24 cellular contexts compared by ENCODE assay signal in the genomic region with DNA sequence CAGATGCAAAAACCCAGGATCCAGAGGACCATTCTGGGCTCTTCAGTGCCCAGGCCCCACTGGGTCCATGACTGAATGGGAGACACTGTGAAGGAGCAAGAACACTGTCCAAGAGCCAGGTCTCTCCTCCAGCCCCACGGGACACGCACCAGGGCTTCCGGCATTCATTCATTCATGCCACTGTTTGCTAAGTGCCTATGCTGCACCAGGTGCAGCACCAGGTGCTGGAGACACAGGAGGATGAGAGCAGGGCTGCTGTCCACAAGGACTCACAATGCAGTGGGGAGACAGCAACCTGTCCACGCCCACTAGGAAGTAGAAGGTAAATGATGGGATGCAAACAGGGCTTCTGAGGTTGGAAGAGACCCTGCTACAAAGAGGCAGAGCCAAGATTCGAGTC. TPM values are rescaled to one million over a fixed set of nuclear protein-coding genes. Genes with fewer than 3 reads are reported as not detected.
DNase-seq lines count a peak whose midpoint lies in the region; ATAC-seq, FAIRE-seq and TF ChIP-seq lines count a peak whose summit lies in the region.
"Had no signal": no experiment of that assay in that cellular context is flagged by ENCODE, and none has a peak within 500 bp of the region (broad histone marks: within the 10 kb centered on the region; RNA-seq: fewer than 3 reads in every experiment).

No MANE protein-coding gene starts in this region.

- ATAC-seq in GM21360 (IDR thresholded peaks at IDR 0.05; ENCODE audit: unreplicated experiment) (no peak), HG02870 (IDR thresholded peaks at IDR 0.05; ENCODE audit: unreplicated experiment) (no peak)
- ATAC-seq: activated T-cell treated with anti-CD3 and anti-CD28 coated beads, Interleukin-2, amount 50 U/mL, for 4 hours; left ventricle myocardium superior; psoas muscle had no signal

- H3K4me3 ChIP-seq in Karpas-422 (ENCODE audit: low read length) (peak overlapping the region; percentile 38; the same call in 1 of the 2 replicates), kidney (ENCODE audit: low read length in 2 of 2) (no peak overlapping the region)
- H3K4me3 ChIP-seq: esophagus muscularis mucosa, psoas muscle, SJSA1, tibial nerve had no signal

- H3K4me1 ChIP-seq in Karpas-422 (ENCODE audit: low read length) (peaks cover 100% of the 10 kb centered on the region), kidney (ENCODE audit: control insufficient read depth in 1 of 2, insufficient read depth in 1 of 2, low read depth in 1 of 2, low read length in 2 of 2) (peaks cover 33 to 42% of the 10 kb centered on the region in 2 donors)
- H3K4me1 ChIP-seq: psoas muscle, SJSA1 had no signal

- H3K9me2 ChIP-seq in Karpas-422 (replicated peaks; ENCODE audit: insufficient read depth, low read length) = no peaks in the 10 kb centered on the region

- peaks cover 58% of the 10 kb centered on the region for H3K79me2 ChIP-seq in Karpas-422 (ENCODE audit: low read length)

- peaks cover 8% of the 10 kb centered on the region for H3K9me3 Mint-ChIP-seq in activated T-cell treated with anti-CD3 and anti-CD28 coated beads, Interleukin-2, amount 50 U/mL, for 24 hours
- H3K9me3 Mint-ChIP-seq: activated CD4-positive, alpha-beta T cell treated with anti-CD3 and anti-CD28 coated beads, Interleukin-2, amount 10 ng/mL, durations not matched to agents 7 days and 5 days had no signal

- H3K27ac Mint-ChIP-seq in activated T-cell treated with anti-CD3 and anti-CD28 coated beads, Interleukin-2, amount 50 U/mL, for 24 hours = no peak overlapping the region
- H3K27ac Mint-ChIP-seq: activated CD4-positive, alpha-beta T cell treated with anti-CD3 and anti-CD28 coated beads, Interleukin-2, amount 10 ng/mL, durations not matched to agents 7 days and 5 days; mesothelial cell of epicardium had no signal

- peak overlapping the region; percentile 69 for H3K9ac ChIP-seq in Karpas-422 (ENCODE audit: low read length)
- no peak overlapping the region for H3K9ac ChIP-seq in kidney (ENCODE audit: low read length in 2 of 2)

- H4K20me1 ChIP-seq in Karpas-422 (ENCODE audit: insufficient read depth, low read depth, low read length) = no peaks in the 10 kb centered on the region

- H3K27ac ChIP-seq in Karpas-422 (ENCODE audit: low read length) (peak overlapping the region; percentile 98), kidney (ENCODE audit: low read depth in 2 of 2, low read length in 2 of 2) (no peak overlapping the region)
- H3K27ac ChIP-seq: C4-2B, esophagus muscularis mucosa, psoas muscle, SJSA1, VCaP had no signal

- no peaks in the 10 kb centered on the region for H3K36me3 Mint-ChIP-seq in activated T-cell treated with anti-CD3 and anti-CD28 coated beads, Interleukin-2, amount 50 U/mL, for 24 hours (ENCODE audit: low read depth)

- intact Hi-C loops in kidney (cut with DNase I) = no loop called here

- no peaks in the 10 kb centered on the region for H3K27me3 ChIP-seq in Karpas-422 (ENCODE audit: low read length)
- H3K27me3 ChIP-seq: SJSA1, tibial nerve had no signal

- no peak overlapping the region for H2AFZ ChIP-seq in Karpas-422 (ENCODE audit: low read length)

- peak overlapping the region; percentile 83 for H3K4me2 ChIP-seq in Karpas-422 (ENCODE audit: low read depth, low read length, poor library complexity, severe bottlenecking)

- no peak for FAIRE-seq in kidney (lab: Jason Lieb, UNC)

- peak; percentile 8 for DNase-seq in activated T-cell treated with anti-CD3 and anti-CD28 coated beads, Interleukin-2, amount 50 U/mL, for 24 hours
- no peak for DNase-seq in activated T-cell treated with anti-CD3 and anti-CD28 coated beads for 4 hours
- peak; percentile 77 for DNase-seq in Karpas-422
- peak; percentile 36 for DNase-seq in kidney
- DNase-seq in GOT3 (lab: John Stamatoyannopoulos, UW) = no peak
- DNase-seq: activated CD4-positive, alpha-beta T cell treated with anti-CD3 and anti-CD28 coated beads, Interleukin-2, amount 10 ng/mL, durations not matched to agents 7 days and 5 days; activated T-cell treated with anti-CD3 and anti-CD28 coated beads, Interleukin-2, amount 50 U/mL, for 4 hours; dermis blood vessel endothelial cell; foreskin fibroblast; islet precursor cell; left ventricle myocardium superior; MV-4-11; NCI-H526 treated with DMSO at 0.1 percent for 48 hours; psoas muscle; stimulated activated CD4-positive, alpha-beta T cell treated with anti-CD3 and anti-CD28 coated beads, Interleukin-4, amount 100 ng/mL, for 24 hours; T1000 had no signal

- H3K4me3 Mint-ChIP-seq in activated T-cell treated with anti-CD3 and anti-CD28 coated beads, Interleukin-2, amount 50 U/mL, for 24 hours = no peak overlapping the region
- H3K4me3 Mint-ChIP-seq: activated CD4-positive, alpha-beta T cell treated with anti-CD3 and anti-CD28 coated beads, Interleukin-2, amount 10 ng/mL, durations not matched to agents 7 days and 5 days; activated T-cell treated with anti-CD3 and anti-CD28 coated beads, Interleukin-2, amount 50 U/mL, for 4 hours; mesothelial cell of epicardium had no signal

- no peaks in the 10 kb centered on the region for H3K4me1 Mint-ChIP-seq in activated T-cell treated with anti-CD3 and anti-CD28 coated beads, Interleukin-2, amount 50 U/mL, for 24 hours (ENCODE audit: low read depth)
- H3K4me1 Mint-ChIP-seq: activated CD4-positive, alpha-beta T cell treated with anti-CD3 and anti-CD28 coated beads, Interleukin-2, amount 10 ng/mL, durations not matched to agents 7 days and 5 days had no signal

- H3K36me3 ChIP-seq in Karpas-422 (ENCODE audit: insufficient read depth, low read length) = peaks cover 3% of the 10 kb centered on the region; the same call in 1 of the 2 replicates
- no peaks in the 10 kb centered on the region for H3K36me3 ChIP-seq in kidney (ENCODE audit: control insufficient read depth in 1 of 2, insufficient read depth in 2 of 2, low read length in 2 of 2)
- H3K36me3 ChIP-seq: esophagus muscularis mucosa, SJSA1 had no signal

- no peak for TF ChIP-seq CTCF in kidney (IDR thresholded peaks at IDR 0.05; ENCODE audit: borderline replicate concordance, extremely low read depth, insufficient read depth)

- peaks cover 37% of the 10 kb centered on the region for H3K27me3 Mint-ChIP-seq in activated T-cell treated with anti-CD3 and anti-CD28 coated beads, Interleukin-2, amount 50 U/mL, for 24 hours

- H3K9me3 ChIP-seq in Karpas-422 (ENCODE audit: low read length) (no peaks in the 10 kb centered on the region), kidney (ENCODE audit: control insufficient read depth in 1 of 2, low read length in 2 of 2) (peaks cover 0 to 5% of the 10 kb centered on the region in 2 donors)
- H3K9me3 ChIP-seq: psoas muscle, SJSA1 had no signal

RNA-seq across cellular contexts. Expression of gene CLMN, which starts 20.4 kb away (rescaled TPM):
- total RNA-seq in Karpas-422 (2014; rRNA removed; shearing (Covaris generic); ENCODE audit: low replicate concordance) = 40.1 and 56.1 TPM in 2 replicates
- total RNA-seq in kidney = 151 TPM
- polyA plus RNA-seq in kidney (ENCODE audit: insufficient read depth, low read depth, low replicate concordance) = 33.1 TPM

Comparison
In these comparisons a context has a peak if more than half of its experiments do, and no peak if none do; other contexts are left out.
1. DNase-seq: peak in activated T-cell treated with anti-CD3 and anti-CD28 coated beads, Interleukin-2, amount 50 U/mL, for 24 hours (single experiment), Karpas-422 (single experiment) and kidney (single experiment); none in activated T-cell treated with anti-CD3 and anti-CD28 coated beads for 4 hours (single experiment) and GOT3 (single experiment).